In the genomic region with DNA sequence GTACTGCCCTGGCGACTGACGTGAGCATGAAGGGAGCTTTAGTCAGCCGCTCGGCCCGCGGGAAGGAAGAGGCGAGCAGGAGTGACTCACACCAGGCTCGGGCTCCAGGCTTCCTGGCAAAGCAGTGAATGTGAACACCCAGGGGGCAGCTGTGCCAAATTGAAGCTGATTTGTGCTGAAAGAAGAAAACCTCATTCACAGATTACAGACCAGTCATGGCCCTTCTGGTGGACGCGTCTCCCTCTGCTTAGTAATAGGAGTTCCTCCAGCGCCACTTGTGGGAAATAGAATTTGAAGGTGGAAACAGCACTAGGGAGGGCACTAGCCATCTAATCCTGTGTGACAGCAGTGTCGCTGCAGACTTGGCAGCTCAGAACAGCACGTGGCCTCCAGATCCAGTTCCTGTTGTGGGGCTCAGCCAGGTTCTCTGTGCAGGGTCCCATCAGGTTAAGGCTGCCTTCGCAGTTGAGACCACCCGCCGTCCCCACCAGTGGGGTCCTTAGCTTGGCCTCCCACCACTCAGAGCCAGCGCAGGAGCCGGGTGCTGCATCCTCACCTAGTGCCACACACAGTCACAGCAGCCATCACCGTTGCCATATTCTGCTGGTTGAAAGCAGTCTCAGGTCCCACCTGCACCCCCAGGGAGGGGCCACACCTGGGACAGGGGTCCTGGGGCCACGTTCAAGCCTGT, we compare ENCODE assay signal across 8 cellular contexts.
A peak's percentile ranks its signal among the peaks of the same experiment; 100 is the strongest.
DNase-seq lines count a peak whose midpoint lies in the region; ATAC-seq and TF ChIP-seq lines count a peak whose summit lies in the region.

No MANE protein-coding gene starts in this region.

- H3K4me3 Mint-ChIP-seq in activated CD4-positive, alpha-beta T cell treated with anti-CD3 and anti-CD28 coated beads, Interleukin-2, amount 10 ng/mL, durations not matched to agents 7 days and 5 days, result no peak overlapping the region
- H3K4me3 Mint-ChIP-seq in WTC11, result no peak overlapping the region

- no peak overlapping the region for H3K4me3 ChIP-seq in fibroblast of villous mesenchyme (ENCODE audit: low read depth, low read length)

- intact Hi-C loops in posterior cingulate gyrus (cut with DNase I), result no loop called here

- peak; percentile 26 for DNase-seq in activated CD4-positive, alpha-beta T cell treated with anti-CD3 and anti-CD28 coated beads, Interleukin-2, amount 10 ng/mL, durations not matched to agents 7 days and 5 days
- no peak for DNase-seq in activated CD4-positive, alpha-beta T cell treated with anti-CD3 and anti-CD28 coated beads, Interleukin-2, amount 50 U/mL, for 48 hours
- DNase-seq in WTC11 (ENCODE audit: low spot score) (no peak), fibroblast of villous mesenchyme (ENCODE audit: low read depth) (peak; percentile 92), posterior cingulate gyrus (peak; percentile 54 to 97 (median 77)), NCI-H187 (lab: John Stamatoyannopoulos, UW) (no peak), DMS153 (lab: John Stamatoyannopoulos, UW) (no peak)

- H3K27ac Mint-ChIP-seq in activated CD4-positive, alpha-beta T cell treated with anti-CD3 and anti-CD28 coated beads, Interleukin-2, amount 10 ng/mL, durations not matched to agents 7 days and 5 days, result peak overlapping the region; percentile 88
- H3K27ac Mint-ChIP-seq in WTC11, result peak overlapping the region; percentile 89; the same call in 1 of the 2 replicates

- H3K27me3 Mint-ChIP-seq in activated CD4-positive, alpha-beta T cell treated with anti-CD3 and anti-CD28 coated beads, Interleukin-2, amount 10 ng/mL, durations not matched to agents 7 days and 5 days, result no peaks in the 10 kb centered on the region
- no peaks in the 10 kb centered on the region for H3K27me3 Mint-ChIP-seq in WTC11 (ENCODE audit: low read depth)

- H3K4me1 Mint-ChIP-seq in activated CD4-positive, alpha-beta T cell treated with anti-CD3 and anti-CD28 coated beads, Interleukin-2, amount 10 ng/mL, durations not matched to agents 7 days and 5 days, result peaks cover 70% of the 10 kb centered on the region
- peaks cover 29% of the 10 kb centered on the region for H3K4me1 Mint-ChIP-seq in WTC11

- TF ChIP-seq CTCF in WTC11 (IDR thresholded peaks at IDR 0.05), result no peak
- TF ChIP-seq CTCF in fibroblast of villous mesenchyme (IDR thresholded peaks at IDR 0.05; ENCODE audit: insufficient read depth, low read depth, low read length), result no peak

- POLR2A ChIA-PET in activated CD4-positive, alpha-beta T cell treated with anti-CD3 and anti-CD28 coated beads, Interleukin-2, amount 10 ng/mL, durations not matched to agents 7 days and 5 days (lab: Charles Lee), result interaction anchor here (0.8 kb wide), 1 partner anchor 9 kb away, joined by 3 read pairs; no protein-coding TSS in a partner anchor
- POLR2A ChIA-PET in WTC11 (lab: Charles Lee), result no interaction called here

- CTCF ChIA-PET in activated CD4-positive, alpha-beta T cell treated with anti-CD3 and anti-CD28 coated beads, Interleukin-2, amount 10 ng/mL, durations not matched to agents 7 days and 5 days (lab: Charles Lee), result interaction anchor here (0.5 to 1.4 kb wide), 3 partner anchors 12 to 291 kb away, joined by 3 to 4 read pairs (median 4); no protein-coding TSS in a partner anchor
- CTCF ChIA-PET in WTC11 (lab: Charles Lee), result interaction anchor here (0.8 to 1.8 kb wide), 7 partner anchors 8 to 631 kb away, joined by 3 to 8 read pairs (median 3); no protein-coding TSS in a partner anchor

- ATAC-seq in WTC11 (peak; percentile 6), HG02763 (IDR thresholded peaks at IDR 0.05; ENCODE audit: unreplicated experiment) (no peak)

- H3K36me3 Mint-ChIP-seq in activated CD4-positive, alpha-beta T cell treated with anti-CD3 and anti-CD28 coated beads, Interleukin-2, amount 10 ng/mL, durations not matched to agents 7 days and 5 days (ENCODE audit: low read depth), result peaks cover 53% of the 10 kb centered on the region
- no peaks in the 10 kb centered on the region; the same call in 1 of the 2 replicates for H3K36me3 Mint-ChIP-seq in WTC11

- H3K9me3 Mint-ChIP-seq in activated CD4-positive, alpha-beta T cell treated with anti-CD3 and anti-CD28 coated beads, Interleukin-2, amount 10 ng/mL, durations not matched to agents 7 days and 5 days, result peaks cover 4% of the 10 kb centered on the region
- no peaks in the 10 kb centered on the region for H3K9me3 Mint-ChIP-seq in WTC11

TF ChIP-seq in WTC11, 78 proteins besides CTCF, POLR2A, EP300 and RAD21:
- TF ChIP-seq ZNF219 (CRISPR knock-in tag; IDR thresholded peaks at IDR 0.05; ENCODE audit: borderline replicate concordance) (no peak), TP53 (CRISPR knock-in tag; IDR thresholded peaks at IDR 0.05) (0 out of 2 replicates have a peak, but pooled peaks have one; percentile 1)

Comparison
In these comparisons a context has a peak if more than half of its experiments do, and no peak if none do; other contexts are left out.
1. DNase-seq: peak in activated CD4-positive, alpha-beta T cell treated with anti-CD3 and anti-CD28 coated beads, Interleukin-2, amount 10 ng/mL, durations not matched to agents 7 days and 5 days (single experiment), fibroblast of villous mesenchyme (single experiment) and posterior cingulate gyrus (10 of 10); none in activated CD4-positive, alpha-beta T cell treated with anti-CD3 and anti-CD28 coated beads, Interleukin-2, amount 50 U/mL, for 48 hours (0 of 2), WTC11 (single experiment), NCI-H187 (0 of 2) and DMS153 (single experiment).